Comparison of ENCODE assay signal across 2 cellular contexts in genomic region chr7:73717991-73718405, GRCh38.
A peak's percentile ranks its signal among the peaks of the same experiment; 100 is the strongest.
TF ChIP-seq lines count a peak whose summit lies in the region.

No MANE protein-coding gene starts in this region.

TF ChIP-seq in A549, 52 proteins besides CTCF, POLR2A, EP300 and RAD21 (continued from another document):
- peak; percentile 40; the same call in 1 of the 2 replicates for TF ChIP-seq MAX (IDR thresholded peaks at IDR 0.05)
- TF ChIP-seq MYC (IDR thresholded peaks at IDR 0.05; ENCODE audit: borderline replicate concordance, low read length), result 0 out of 2 replicates have a peak, but pooled peaks have one; percentile 12

TF ChIP-seq in WTC11, 78 proteins besides CTCF, POLR2A, EP300 and RAD21 (continued from another document):
- TF ChIP-seq ATF6 (CRISPR knock-in tag; IDR thresholded peaks at IDR 0.05) (no peak), ZNF512 (CRISPR knock-in tag; IDR thresholded peaks at IDR 0.05; ENCODE audit: borderline replicate concordance) (no peak), SP1 (CRISPR knock-in tag; conservative IDR thresholded peaks at IDR 0.05) (no peak), OVOL2 (CRISPR knock-in tag; IDR thresholded peaks at IDR 0.05; ENCODE audit: borderline replicate concordance) (no peak), ELF4 (CRISPR knock-in tag; IDR thresholded peaks at IDR 0.05; ENCODE audit: low read depth) (no peak), GRHL2 (CRISPR knock-in tag; IDR thresholded peaks at IDR 0.05; ENCODE audit: insufficient replicate concordance, severe bottlenecking) (no peak), AFF4 (CRISPR knock-in tag; IDR thresholded peaks at IDR 0.05; ENCODE audit: borderline replicate concordance) (no peak), E2F5 (CRISPR knock-in tag; IDR thresholded peaks at IDR 0.05) (no peak), ZNF425 (CRISPR knock-in tag; conservative IDR thresholded peaks at IDR 0.05) (no peak), CREB1 (CRISPR knock-in tag; IDR thresholded peaks at IDR 0.05) (no peak), MLX (CRISPR knock-in tag; IDR thresholded peaks at IDR 0.05) (no peak), TCF7 (CRISPR knock-in tag; IDR thresholded peaks at IDR 0.05; ENCODE audit: low read depth) (no peak)
